ENCODE assay signal across 10 cellular contexts in the genomic region with DNA sequence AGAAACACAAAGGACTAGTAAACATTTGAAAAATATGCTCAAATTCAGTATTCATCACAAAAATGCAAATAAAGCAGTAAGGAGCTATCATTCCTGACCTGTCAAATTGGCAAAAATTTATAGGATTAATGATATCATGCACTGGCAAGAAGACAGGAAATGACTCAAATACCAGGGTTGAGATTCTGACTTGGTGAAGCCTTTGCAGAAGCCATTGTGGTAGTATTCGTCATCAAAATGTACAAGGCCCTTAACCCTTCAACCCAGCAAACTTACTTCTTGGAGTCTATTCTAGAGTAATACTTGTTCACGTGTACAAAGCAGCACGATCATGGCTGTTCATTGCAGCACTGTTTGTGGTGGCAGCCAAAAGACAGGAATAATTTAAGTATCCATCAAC.
A peak's percentile ranks its signal among the peaks of the same experiment; 100 is the strongest.
DNase-seq lines count a peak whose midpoint lies in the region; ATAC-seq lines count a peak whose summit lies in the region.
"Had no signal": no experiment of that assay in that cellular context is flagged by ENCODE, and none has a peak within 500 bp of the region (broad histone marks: within the 10 kb centered on the region; RNA-seq: fewer than 3 reads in every experiment).

No MANE protein-coding gene starts in this region.

- H3K4me3 Mint-ChIP-seq in naive thymus-derived CD8-positive, alpha-beta T cell, result no peak overlapping the region
- H3K4me3 Mint-ChIP-seq: activated naive CD8-positive, alpha-beta T cell treated with anti-CD3 and anti-CD28 coated beads, Interleukin-2, amount 10 ng/mL, durations not matched to agents 7 days and 5 days had no signal

- H3K36me3 Mint-ChIP-seq in naive thymus-derived CD8-positive, alpha-beta T cell, result peaks cover 0 to 20% (median 19%) of the 10 kb centered on the region in 3 donors
- H3K36me3 Mint-ChIP-seq: activated naive CD8-positive, alpha-beta T cell treated with anti-CD3 and anti-CD28 coated beads, Interleukin-2, amount 10 ng/mL, durations not matched to agents 7 days and 5 days had no signal

- ATAC-seq in naive thymus-derived CD8-positive, alpha-beta T cell, result no peak
- ATAC-seq in HG03108 (IDR thresholded peaks at IDR 0.05; ENCODE audit: unreplicated experiment), result no peak
- ATAC-seq: right lobe of liver had no signal

- H3K27me3 Mint-ChIP-seq in naive thymus-derived CD8-positive, alpha-beta T cell, result no peaks in the 10 kb centered on the region
- H3K27me3 Mint-ChIP-seq: activated naive CD8-positive, alpha-beta T cell treated with anti-CD3 and anti-CD28 coated beads, Interleukin-2, amount 10 ng/mL, durations not matched to agents 7 days and 5 days had no signal

- DNase-seq in AG08395 (ENCODE audit: low spot score) (peak; percentile 48), HS-5 (ENCODE audit: low read depth) (peak; percentile 66), amniotic stem cell (lab: John Stamatoyannopoulos, UW) (peak; percentile 38), hepatic stellate cell (ENCODE audit: low spot score) (peak; percentile 17), cerebellar nuclear complex (lab: John Stamatoyannopoulos, UW) (no peak), mucosa of gallbladder (ENCODE audit: low spot score) (no peak)
- no peak for DNase-seq in naive thymus-derived CD8-positive, alpha-beta T cell
- DNase-seq: activated naive CD8-positive, alpha-beta T cell treated with anti-CD3 and anti-CD28 coated beads, Interleukin-2, amount 10 ng/mL, durations not matched to agents 7 days and 5 days; right lobe of liver had no signal

- H3K4me1 Mint-ChIP-seq in naive thymus-derived CD8-positive, alpha-beta T cell, result peaks cover 0 to 4% (median 0%) of the 10 kb centered on the region in 4 donors
- H3K4me1 Mint-ChIP-seq: activated naive CD8-positive, alpha-beta T cell treated with anti-CD3 and anti-CD28 coated beads, Interleukin-2, amount 10 ng/mL, durations not matched to agents 7 days and 5 days had no signal

- POLR2A ChIA-PET in naive thymus-derived CD8-positive, alpha-beta T cell (lab: Charles Lee), result no interaction called here

- no peak overlapping the region for H3K27ac Mint-ChIP-seq in naive thymus-derived CD8-positive, alpha-beta T cell
- H3K27ac Mint-ChIP-seq: activated naive CD8-positive, alpha-beta T cell treated with anti-CD3 and anti-CD28 coated beads, Interleukin-2, amount 10 ng/mL, durations not matched to agents 7 days and 5 days had no signal

- H3K9me3 Mint-ChIP-seq in naive thymus-derived CD8-positive, alpha-beta T cell, result peaks cover 0 to 2% (median 0%) of the 10 kb centered on the region in 9 donors
- H3K9me3 Mint-ChIP-seq: activated naive CD8-positive, alpha-beta T cell treated with anti-CD3 and anti-CD28 coated beads, Interleukin-2, amount 10 ng/mL, durations not matched to agents 7 days and 5 days had no signal

Comparison
In these comparisons a context has a peak if more than half of its experiments do, and no peak if none do; other contexts are left out.
1. DNase-seq: peak in AG08395 (single experiment), HS-5 (single experiment), amniotic stem cell (single experiment) and hepatic stellate cell (single experiment); none in cerebellar nuclear complex (0 of 2), naive thymus-derived CD8-positive, alpha-beta T cell (0 of 10) and mucosa of gallbladder (single experiment).